ENCODE assay signal across 18 cellular contexts in genomic region chr4:53821179-53821851, GRCh38.
DNase-seq lines count a peak whose midpoint lies in the region; ATAC-seq and TF ChIP-seq lines count a peak whose summit lies in the region.
"Had no signal": no experiment of that assay in that cellular context is flagged by ENCODE, and none has a peak within 500 bp of the region (broad histone marks: within the 10 kb centered on the region; RNA-seq: fewer than 3 reads in every experiment).

No MANE protein-coding gene starts in this region.

- no peak overlapping the region for H3K27ac ChIP-seq in H9 (ENCODE audit: insufficient read length, low read depth, low read length)
- H3K27ac ChIP-seq in hepatocyte, result no peak overlapping the region
- H3K27ac ChIP-seq in osteoblast (ENCODE audit: low read depth, low read length), result no peak overlapping the region
- no peak overlapping the region for H3K27ac ChIP-seq in esophagus muscularis mucosa (replicated peaks in 1 of 4)
- H3K27ac ChIP-seq: 22Rv1, BLaER1, HL-60 had no signal

- H3K23me2 ChIP-seq in H9 (ENCODE audit: insufficient read length, low read depth, low read length, poor library complexity, severe bottlenecking), result no peaks in the 10 kb centered on the region

- DNase-seq in NCI-H1105 treated with DMSO at 0.1 percent for 48 hours (lab: John Stamatoyannopoulos, UW) (peak; percentile 7), NCI-H1105 (lab: John Stamatoyannopoulos, UW) (no peak), H9 (no peak), hepatocyte (ENCODE audit: low spot score) (peak; percentile 12), osteoblast (ENCODE audit: insufficient read length, low spot score, missing footprints) (peak; percentile 42), esophagus muscularis mucosa (ENCODE audit: extremely low spot score) (no peak)
- DNase-seq in stimulated activated CD4-positive, alpha-beta T cell treated with anti-CD3 and anti-CD28 coated beads, Interleukin-12 subunit alpha, Interleukin-12 subunit beta, amount 100 ng/mL, for 4 hours, result no peak
- DNase-seq: AML-193; CD8-positive, alpha-beta memory T cell; DMS53; GF-D8; GOT3; HCEC 1CT had no signal

- H3K23ac ChIP-seq in H9 (ENCODE audit: insufficient read length, low read depth, low read length), result no peak overlapping the region

- no peak overlapping the region for H3K56ac ChIP-seq in H9 (ENCODE audit: insufficient read length, low read depth, low read length)

- no peak overlapping the region for H2AK5ac ChIP-seq in H9 (ENCODE audit: insufficient read length, low read length)

- TF ChIP-seq CTCF in H9 (conservative IDR thresholded peaks at IDR 0.05) (no peak), hepatocyte (IDR thresholded peaks at IDR 0.05; ENCODE audit: poor library complexity) (no peak), osteoblast (IDR thresholded peaks at IDR 0.05; ENCODE audit: extremely low read depth, low read depth, low read length) (no peak), esophagus muscularis mucosa (IDR thresholded peaks at IDR 0.05) (no peak)

- H3K4me3 Mint-ChIP-seq in H9, result no peak overlapping the region

- H3K9me3 Mint-ChIP-seq in H9, result no peaks in the 10 kb centered on the region; a peak in 2 of 5 replicates

- intact Hi-C loops in esophagus muscularis mucosa (cut with DNase I), result no loop called here

- no peak overlapping the region for H4K8ac ChIP-seq in H9 (replicated peaks; ENCODE audit: insufficient read length, low read depth, low read length)

- H3K27ac Mint-ChIP-seq in H9, result no peak overlapping the region
- H3K27ac Mint-ChIP-seq: CD8-positive, alpha-beta memory T cell had no signal

- no peak overlapping the region for H3T11ph ChIP-seq in H9 (ENCODE audit: low read length)

- no peak overlapping the region for H2BK5ac ChIP-seq in H9 (ENCODE audit: insufficient read length, low read length)

- no peak overlapping the region for H3K9ac ChIP-seq in H9 (ENCODE audit: extremely low read depth, insufficient read length, low read length)
- H3K9ac ChIP-seq: BLaER1 had no signal

- no CpG with 5 or more reads among the region's 8 CpGs for WGBS in H9 (ENCODE audit: extremely low coverage, insufficient read length, low lambda C conversion rate)
- WGBS in hepatocyte (ENCODE audit: low lambda C conversion rate, missing lambda C conversion rate), result 47% methylated on average over 8 of the region's 8 CpGs
- WGBS in esophagus muscularis mucosa, result 59% methylated on average over 8 of the region's 8 CpGs

- H3K4ac ChIP-seq in H9 (ENCODE audit: low read depth, low read length), result no peak overlapping the region

- no peaks in the 10 kb centered on the region for H4K20me1 ChIP-seq in H9 (ENCODE audit: control insufficient read depth, insufficient read depth, insufficient read length)
- no peaks in the 10 kb centered on the region for H4K20me1 ChIP-seq in hepatocyte (ENCODE audit: insufficient read depth, poor library complexity, severe bottlenecking)
- H4K20me1 ChIP-seq in osteoblast (ENCODE audit: insufficient read depth, low read length), result no peaks in the 10 kb centered on the region
- H4K20me1 ChIP-seq: BLaER1 had no signal

- H3K36me3 Mint-ChIP-seq in H9 (ENCODE audit: insufficient read depth in 1 of 3, low read depth in 3 of 3), result no peaks in the 10 kb centered on the region; a peak in 1 of 7 replicates
- H3K36me3 Mint-ChIP-seq: CD8-positive, alpha-beta memory T cell had no signal

- H2AFZ ChIP-seq in H9 (ENCODE audit: low read length), result no peak overlapping the region
- H2AFZ ChIP-seq in hepatocyte, result no peak overlapping the region
- no peak overlapping the region for H2AFZ ChIP-seq in osteoblast (ENCODE audit: low read length)

- H3K4me3 ChIP-seq in hepatocyte (no peak overlapping the region), osteoblast (ENCODE audit: insufficient read depth, low read length) (no peak overlapping the region), esophagus muscularis mucosa (no peak overlapping the region)
- H3K4me3 ChIP-seq: BLaER1, K562 had no signal

- TF ChIP-seq EP300 in esophagus muscularis mucosa (IDR thresholded peaks at IDR 0.05), result no peak

- ATAC-seq in GM18868 (IDR thresholded peaks at IDR 0.05; ENCODE audit: unreplicated experiment), result no peak
- ATAC-seq: K562 had no signal

- no peak for TF ChIP-seq POLR2A in esophagus muscularis mucosa (IDR thresholded peaks at IDR 0.05; ENCODE audit: low read depth)

- H3K27me3 ChIP-seq in H9 (ENCODE audit: insufficient read depth, low read length), result no peaks in the 10 kb centered on the region
- no peaks in the 10 kb centered on the region for H3K27me3 ChIP-seq in hepatocyte
- H3K27me3 ChIP-seq in osteoblast (ENCODE audit: insufficient read depth, low read length), result no peaks in the 10 kb centered on the region
- H3K27me3 ChIP-seq in esophagus muscularis mucosa, result no peaks in the 10 kb centered on the region
- H3K27me3 ChIP-seq: BLaER1 had no signal

- H3K9me2 ChIP-seq in hepatocyte (replicated peaks; ENCODE audit: insufficient read depth), result no peaks in the 10 kb centered on the region

- H3K79me1 ChIP-seq in H9 (ENCODE audit: insufficient read depth, low read depth, low read length, poor library complexity, severe bottlenecking), result no peaks in the 10 kb centered on the region

- H3K4me1 ChIP-seq in H9 (ENCODE audit: insufficient read depth, low read length) (no peaks in the 10 kb centered on the region; the same call in 1 of the 2 replicates), hepatocyte (ENCODE audit: insufficient read depth) (peaks cover 6% of the 10 kb centered on the region), osteoblast (ENCODE audit: insufficient read depth, low read length) (no peaks in the 10 kb centered on the region), esophagus muscularis mucosa (peaks cover 0 to 16% (median 13%) of the 10 kb centered on the region in 4 donors)
- H3K4me1 ChIP-seq: BLaER1 had no signal

- no peak overlapping the region for H3K4me2 ChIP-seq in H9 (ENCODE audit: insufficient read depth, insufficient read length, low read length)
- H3K4me2 ChIP-seq in hepatocyte, result no peak overlapping the region
- no peak overlapping the region for H3K4me2 ChIP-seq in osteoblast (ENCODE audit: insufficient read depth, low read length)
- H3K4me2 ChIP-seq: BLaER1 had no signal

- H2BK20ac ChIP-seq in H9 (ENCODE audit: low read depth, low read length, poor library complexity, severe bottlenecking), result no peak overlapping the region

- H3K18ac ChIP-seq in H9 (ENCODE audit: insufficient read length, low read depth, low read length), result no peak overlapping the region

- no peak overlapping the region for H4K5ac ChIP-seq in H9 (ENCODE audit: insufficient read length, low read depth, low read length)

- H3K14ac ChIP-seq in H9 (ENCODE audit: insufficient read depth, low read length), result peak overlapping the region; percentile 24; the same call in 1 of the 2 replicates

- H3K4me1 Mint-ChIP-seq in H9, result peaks cover 0 to 6% of the 10 kb centered on the region in 2 experiments; a peak in 2 of 4 replicates
- H3K4me1 Mint-ChIP-seq: CD8-positive, alpha-beta memory T cell had no signal

- H3K36me3 ChIP-seq in hepatocyte (replicated peaks; ENCODE audit: insufficient read depth, low read depth) (no peaks in the 10 kb centered on the region), osteoblast (ENCODE audit: insufficient read depth, low read length) (no peaks in the 10 kb centered on the region), esophagus muscularis mucosa (no peaks in the 10 kb centered on the region)
- H3K36me3 ChIP-seq: BLaER1 had no signal

- no peaks in the 10 kb centered on the region for H3K9me3 ChIP-seq in H9 (ENCODE audit: control insufficient read depth, low read depth, low read length)
- no peaks in the 10 kb centered on the region for H3K9me3 ChIP-seq in hepatocyte (ENCODE audit: low read depth)
- H3K9me3 ChIP-seq in osteoblast (ENCODE audit: low read depth, low read length), result no peaks in the 10 kb centered on the region
- no peaks in the 10 kb centered on the region for H3K9me3 ChIP-seq in esophagus muscularis mucosa
- H3K9me3 ChIP-seq: BLaER1 had no signal

- H4K91ac ChIP-seq in H9 (ENCODE audit: insufficient read length, low read depth, low read length), result no peak overlapping the region

- no peak overlapping the region for H2BK12ac ChIP-seq in H9 (ENCODE audit: insufficient read length, low read depth, low read length)

- no peak overlapping the region for H2BK120ac ChIP-seq in H9 (ENCODE audit: low read depth, low read length, poor library complexity, severe bottlenecking)

- no peaks in the 10 kb centered on the region for H3K79me2 ChIP-seq in H9 (ENCODE audit: insufficient read depth, low read length)
- H3K79me2 ChIP-seq in hepatocyte, result no peaks in the 10 kb centered on the region
- H3K79me2 ChIP-seq in osteoblast (ENCODE audit: insufficient read depth, low read length), result no peaks in the 10 kb centered on the region

- H3K27me3 Mint-ChIP-seq in H9 (ENCODE audit: low read depth), result no peaks in the 10 kb centered on the region; the same call in 1 of the 2 replicates
- H3K27me3 Mint-ChIP-seq: CD8-positive, alpha-beta memory T cell had no signal

- H2BK15ac ChIP-seq in H9 (ENCODE audit: low read depth, low read length), result no peak overlapping the region

Comparison
In these comparisons a context has a peak if more than half of its experiments do, and no peak if none do; other contexts are left out.
1. DNase-seq: peak in NCI-H1105 treated with DMSO at 0.1 percent for 48 hours (single experiment), hepatocyte (single experiment) and osteoblast (single experiment); none in NCI-H1105 (single experiment), H9 (single experiment), esophagus muscularis mucosa (single experiment) and stimulated activated CD4-positive, alpha-beta T cell treated with anti-CD3 and anti-CD28 coated beads, Interleukin-12 subunit alpha, Interleukin-12 subunit beta, amount 100 ng/mL, for 4 hours (single experiment).